34 cellular contexts compared by ENCODE assay signal in the genomic region with DNA sequence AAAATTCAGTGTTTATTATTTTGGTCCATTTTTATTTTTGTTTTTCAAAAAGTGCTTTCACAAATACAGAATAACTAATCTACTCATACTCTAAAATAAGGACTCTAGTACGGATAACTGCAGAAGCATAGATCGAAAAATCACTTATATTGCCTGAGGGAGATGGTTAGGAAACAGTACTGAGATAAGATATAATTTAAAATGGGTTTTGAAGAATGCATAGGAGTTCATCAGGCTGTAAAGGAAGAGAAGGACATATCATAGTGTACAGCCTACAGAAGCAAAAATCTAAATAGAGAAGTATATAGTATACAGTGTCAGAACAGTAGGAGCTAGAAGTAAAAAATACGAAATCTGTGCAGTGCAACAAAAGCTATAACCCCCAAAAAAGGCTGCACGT.
"Had no signal": no experiment of that assay in that cellular context is flagged by ENCODE, and none has a peak within 500 bp of the region (broad histone marks: within the 10 kb centered on the region; RNA-seq: fewer than 3 reads in every experiment).

No MANE protein-coding gene starts in this region.

- DNase-seq: Karpas-422, Kasumi-1, KG1, MG63, MM.1S, MV-4-11, NCI-H1048, NCI-H1092, NCI-H1092 treated with DMSO at 0.1 percent for 48 hours, NCI-H1105, NCI-H1105 treated with DMSO at 0.1 percent for 48 hours, NCI-H1417, NCI-H1417 treated with DMSO at 0.1 percent for 48 hours, NCI-H1436, NCI-H1436 treated with DMSO at 0.1 percent for 48 hours, NCI-H146, NCI-H1694, NCI-H1694 treated with DMSO at 0.1 percent for 48 hours, NCI-H187, NCI-H187 treated with DMSO at 0.1 percent for 48 hours, NCI-H1930, NCI-H2029, NCI-H2029 treated with DMSO at 0.1 percent for 48 hours, NCI-H2081, NCI-H2081 treated with DMSO at 0.1 percent for 48 hours, NCI-H2107, NCI-H2171, NCI-H2171 treated with DMSO at 0.1 percent for 48 hours, NCI-H2227 treated with DMSO at 0.1 percent for 48 hours, NCI-H226, NCI-H345, NCI-H446, NCI-H446 treated with DMSO at 0.1 percent for 48 hours had no signal

- H3K27ac ChIP-seq: KMS-11 had no signal

- H3K9ac ChIP-seq: KMS-11 had no signal

- H3K4me2 ChIP-seq: KMS-11 had no signal

- H3K36me3 ChIP-seq: MG63 had no signal

- H3K27me3 ChIP-seq: MG63 had no signal

- H3K4me3 ChIP-seq: MG63 had no signal

- H3K9me3 ChIP-seq: MG63 had no signal
